In the genomic region with DNA sequence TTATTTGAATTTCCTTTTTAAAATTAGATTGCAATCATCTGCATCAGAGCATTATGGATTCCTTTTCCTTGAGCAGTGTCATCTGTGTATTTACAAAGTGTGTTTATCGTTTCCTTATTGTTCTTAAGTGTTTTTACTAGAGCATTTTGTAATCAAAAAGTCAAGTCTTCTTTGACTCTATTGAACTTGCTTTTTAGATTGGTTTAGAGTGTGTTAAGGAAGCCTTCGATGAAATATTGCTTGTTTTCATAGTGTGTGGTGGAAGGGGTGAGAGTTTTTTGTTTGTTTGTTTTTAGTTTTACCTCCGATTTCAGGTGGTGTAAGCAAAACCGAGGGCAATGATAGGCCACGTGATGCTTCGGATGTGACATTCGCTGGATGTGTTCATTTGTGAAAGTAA, we compare ENCODE assay signal across 16 cellular contexts. TPM values are rescaled to one million over a fixed set of nuclear protein-coding genes. Genes with fewer than 3 reads are reported as not detected.
DNase-seq lines count a peak whose midpoint lies in the region; ATAC-seq and TF ChIP-seq lines count a peak whose summit lies in the region.
"Had no signal": no experiment of that assay in that cellular context is flagged by ENCODE, and none has a peak within 500 bp of the region (broad histone marks: within the 10 kb centered on the region; RNA-seq: fewer than 3 reads in every experiment).

No MANE protein-coding gene starts in this region.

- H3K27me3 ChIP-seq in heart left ventricle (no peaks in the 10 kb centered on the region), endodermal cell (ENCODE audit: control insufficient read depth, insufficient read depth, low read length, poor library complexity, severe bottlenecking) (no peaks in the 10 kb centered on the region), muscle layer of colon (ENCODE audit: control insufficient read depth in 1 of 2, insufficient read depth in 2 of 2, low read length in 2 of 2) (no peaks in the 10 kb centered on the region), transverse colon (no peaks in the 10 kb centered on the region)
- no peaks in the 10 kb centered on the region for H3K27me3 ChIP-seq in CD8-positive, alpha-beta T cell (ENCODE audit: insufficient read depth, low read length)

- H3K27ac ChIP-seq in heart left ventricle (peak overlapping the region in 2 of 12 donors; percentile 40 to 56), endodermal cell (ENCODE audit: low read depth, low read length) (no peak overlapping the region), muscle layer of colon (ENCODE audit: low read depth, low read length) (peak overlapping the region; percentile 44), transverse colon (peak overlapping the region; percentile 50 to 65 (median 57))
- H3K27ac ChIP-seq in CD8-positive, alpha-beta T cell (ENCODE audit: low read depth, low read length) = no peak overlapping the region
- H3K27ac ChIP-seq: 22Rv1, KMS-11 had no signal

- no peaks in the 10 kb centered on the region for H3K9me3 Mint-ChIP-seq in endodermal cell
- peaks cover 4% of the 10 kb centered on the region for H3K9me3 Mint-ChIP-seq in CD8-positive, alpha-beta T cell

- H3K9me3 ChIP-seq in heart left ventricle (no peaks in the 10 kb centered on the region), endodermal cell (ENCODE audit: control insufficient read depth, low read length) (no peaks in the 10 kb centered on the region), muscle layer of colon (ENCODE audit: low read length) (no peaks in the 10 kb centered on the region), transverse colon (no peaks in the 10 kb centered on the region)
- H3K9me3 ChIP-seq in CD8-positive, alpha-beta T cell (ENCODE audit: low read length) = no peaks in the 10 kb centered on the region

- peaks cover 9% of the 10 kb centered on the region for H3K36me3 Mint-ChIP-seq in endodermal cell (ENCODE audit: low read depth)
- H3K36me3 Mint-ChIP-seq in CD8-positive, alpha-beta T cell = no peaks in the 10 kb centered on the region
- H3K36me3 Mint-ChIP-seq: CD8-positive, alpha-beta memory T cell had no signal

- no peak overlapping the region for H3K4me3 Mint-ChIP-seq in endodermal cell
- H3K4me3 Mint-ChIP-seq in CD8-positive, alpha-beta T cell = no peak overlapping the region
- H3K4me3 Mint-ChIP-seq: CD8-positive, alpha-beta memory T cell had no signal

- peak overlapping the region in 7 of 12 donors; percentile 6 to 44 (median 28) for H3K4me3 ChIP-seq in heart left ventricle
- H3K4me3 ChIP-seq in endodermal cell (ENCODE audit: low read length) = no peak overlapping the region
- no peak overlapping the region for H3K4me3 ChIP-seq in muscle layer of colon (ENCODE audit: low read depth in 1 of 2, low read length in 2 of 2)
- H3K4me3 ChIP-seq in transverse colon = peak overlapping the region in 1 of 4 donors; percentile 10
- H3K4me3 ChIP-seq in CD8-positive, alpha-beta T cell (ENCODE audit: low read depth, low read length) = no peak overlapping the region

- DNase-seq in heart left ventricle (no peak), left cardiac atrium (no peak), endodermal cell (no peak), transverse colon (no peak), HT-29 (ENCODE audit: low spot score) (no peak), NCI-H1092 treated with DMSO at 0.1 percent for 48 hours (lab: John Stamatoyannopoulos, UW) (no peak)
- no peak for DNase-seq in CD8-positive, alpha-beta T cell
- DNase-seq: CD8-positive, alpha-beta memory T cell; DMS79; H7; NCI-H1092; NCI-H2081 treated with DMSO at 0.1 percent for 48 hours had no signal

- CTCF ChIA-PET in CD8-positive, alpha-beta T cell (lab: Charles Lee) = no interaction called here

- peaks cover 53% of the 10 kb centered on the region for H3K4me1 Mint-ChIP-seq in endodermal cell
- H3K4me1 Mint-ChIP-seq in CD8-positive, alpha-beta T cell (ENCODE audit: low read depth) = no peaks in the 10 kb centered on the region
- H3K4me1 Mint-ChIP-seq: CD8-positive, alpha-beta memory T cell had no signal

- H3K9ac ChIP-seq in endodermal cell (ENCODE audit: extremely low read depth, low read length, poor library complexity, severe bottlenecking) = no peak overlapping the region
- H3K9ac ChIP-seq in muscle layer of colon (ENCODE audit: low read length) = no peak overlapping the region
- H3K9ac ChIP-seq: KMS-11 had no signal

- H3K36me3 ChIP-seq in heart left ventricle (no peaks in the 10 kb centered on the region), endodermal cell (ENCODE audit: control insufficient read depth, insufficient read depth, low read length) (peaks cover 11% of the 10 kb centered on the region), muscle layer of colon (ENCODE audit: insufficient read depth, low read length) (no peaks in the 10 kb centered on the region), transverse colon (no peaks in the 10 kb centered on the region)
- no peaks in the 10 kb centered on the region for H3K36me3 ChIP-seq in CD8-positive, alpha-beta T cell (ENCODE audit: insufficient read depth, low read length)

- H3K27ac Mint-ChIP-seq in endodermal cell = peak overlapping the region; percentile 11
- no peak overlapping the region for H3K27ac Mint-ChIP-seq in CD8-positive, alpha-beta T cell
- H3K27ac Mint-ChIP-seq: CD8-positive, alpha-beta memory T cell had no signal

- peaks cover 0 to 3% (median 0%) of the 10 kb centered on the region in 12 donors for H3K4me1 ChIP-seq in heart left ventricle
- H3K4me1 ChIP-seq in endodermal cell (ENCODE audit: control insufficient read depth, insufficient read depth, low read length) = no peaks in the 10 kb centered on the region
- peaks cover 9% of the 10 kb centered on the region for H3K4me1 ChIP-seq in muscle layer of colon (ENCODE audit: insufficient read depth, low read length)
- H3K4me1 ChIP-seq in transverse colon = no peaks in the 10 kb centered on the region
- H3K4me1 ChIP-seq in CD8-positive, alpha-beta T cell (ENCODE audit: insufficient read depth, low read length) = no peaks in the 10 kb centered on the region

- ATAC-seq in heart left ventricle (no peak), left cardiac atrium (no peak)
- ATAC-seq in CD8-positive, alpha-beta T cell = no peak
- ATAC-seq: Panc1 had no signal

- no peak for TF ChIP-seq EP300 in transverse colon (IDR thresholded peaks at IDR 0.05; ENCODE audit: low read depth)

- H3K27me3 Mint-ChIP-seq in endodermal cell (ENCODE audit: insufficient read depth) = no peaks in the 10 kb centered on the region
- no peaks in the 10 kb centered on the region for H3K27me3 Mint-ChIP-seq in CD8-positive, alpha-beta T cell (ENCODE audit: low read depth)
- H3K27me3 Mint-ChIP-seq: CD8-positive, alpha-beta memory T cell had no signal

- intact Hi-C loops in heart left ventricle (cut with DNase I) (loop anchor here in 2 of 10 donors (5.0 kb wide), 1 partner anchor 38 kb away; no protein-coding TSS in a partner anchor), left cardiac atrium (cut with DNase I) (no loop called here), transverse colon (cut with DNase I; ENCODE audit: low total_unique reads) (no loop called here)
- intact Hi-C loops in CD8-positive, alpha-beta T cell (cut with DNase I, micrococcal nuclease) = no loop called here

- in situ Hi-C loops in transverse colon (cut with MboI; ENCODE audit: low pct_ligation_motif_present in 1 of 4, low pct_unique_long_range_greater_than_20kb in 1 of 4, low sequenced_read_pairs in 3 of 4) = no loop called here

- WGBS in heart left ventricle, 4 donors = 62 to 69% (median 67%) methylated on average over 7 of the region's 7 CpGs
- WGBS in endodermal cell (ENCODE audit: insufficient coverage in 1 of 2, insufficient read length in 1 of 2), 2 experiments = 94 to 97% methylated on average over 2 to 7 of the region's 7 CpGs
- WGBS in transverse colon (ENCODE audit: low coverage in 1 of 2), 2 donors = 50 to 59% methylated on average over 7 of the region's 7 CpGs

- no peak for TF ChIP-seq POLR2A in heart left ventricle (IDR thresholded peaks at IDR 0.05)
- TF ChIP-seq POLR2A in transverse colon (IDR thresholded peaks at IDR 0.05) = no peak

- POLR2A ChIA-PET in CD8-positive, alpha-beta T cell (lab: Charles Lee) = no interaction called here

- TF ChIP-seq CTCF in heart left ventricle (IDR thresholded peaks at IDR 0.05) (no peak), endodermal cell (conservative IDR thresholded peaks at IDR 0.05) (no peak), transverse colon (IDR thresholded peaks at IDR 0.05) (no peak)
- no peak for TF ChIP-seq CTCF in CD8-positive, alpha-beta T cell (IDR thresholded peaks at IDR 0.05)

RNA-seq across cellular contexts. Expression of gene ARHGAP28, which starts 45.7 kb away (rescaled TPM):
- total RNA-seq in heart left ventricle (1 to 10 TPM in 8 of 9 donors, under 1 TPM in 1; 0.42 to 7.5 (median 1.8) TPM), left cardiac atrium (1 to 10 TPM; 1.8 to 3.5 TPM), endodermal cell (100 to 1,000 TPM; 110 to 133 TPM), transverse colon (10 to 100 TPM in 1 of 4 donors, 1 to 10 TPM in 3; 1.1 to 26.3 (median 2.6) TPM)
- polyA plus RNA-seq in heart left ventricle = 1 to 10 TPM in 1 of 2 donors, under 1 TPM in 1; 0.61 to 1.1 TPM
- polyA plus RNA-seq in endodermal cell (2013, experiment 1 of 2) = 41.9 TPM
- 49.8 TPM for polyA plus RNA-seq in endodermal cell (2013, experiment 2 of 2)
- not detected in 2 replicates for total RNA-seq in HT-29 (2014; rRNA removed; shearing (Covaris generic))
- not detected for total RNA-seq in CD8-positive, alpha-beta T cell
- total RNA-seq: CD8-positive, alpha-beta memory T cell had no signal
- polyA plus RNA-seq: CD8-positive, alpha-beta memory T cell had no signal

Comparison
In these comparisons a context has a peak if more than half of its experiments do, and no peak if none do; other contexts are left out.
1. H3K27ac ChIP-seq: peak in muscle layer of colon (single experiment) and transverse colon (4 of 4); none in endodermal cell (single experiment) and CD8-positive, alpha-beta T cell (single experiment).
2. H3K4me3 ChIP-seq: peak in heart left ventricle (7 of 12); none in endodermal cell (single experiment), muscle layer of colon (0 of 2) and CD8-positive, alpha-beta T cell (single experiment).
3. RNA of gene ARHGAP28, which starts 45.7 kb away (total RNA-seq): 110 to 133 TPM in endodermal cell; 1.8 to 3.5 TPM in left cardiac atrium, 1.1 to 26.3 TPM in transverse colon, 0.42 to 7.5 TPM in heart left ventricle, not detected in HT-29 and not detected in CD8-positive, alpha-beta T cell; every median in the first group is over 4 times any median in the second.